16 cellular contexts compared by ENCODE assay signal in genomic region chr1:29524285-29525065, GRCh38.
DNase-seq lines count a peak whose midpoint lies in the region; ATAC-seq and TF ChIP-seq lines count a peak whose summit lies in the region.
"Had no signal": no experiment of that assay in that cellular context is flagged by ENCODE, and none has a peak within 500 bp of the region (broad histone marks: within the 10 kb centered on the region; RNA-seq: fewer than 3 reads in every experiment).

No MANE protein-coding gene starts in this region.

- H3K4me2 ChIP-seq in GM23338: no peak overlapping the region
- H3K4me2 ChIP-seq: KMS-11, PC-9 had no signal

- peaks cover 19% of the 10 kb centered on the region for H3K4me1 Mint-ChIP-seq in GM23338
- H3K4me1 Mint-ChIP-seq: CD4-positive, alpha-beta memory T cell had no signal

- H3K9me3 ChIP-seq in Peyer's patch: no peaks in the 10 kb centered on the region
- peaks cover 0 to 15% (median 9%) of the 10 kb centered on the region in 8 donors for H3K9me3 ChIP-seq in spleen
- H3K9me3 ChIP-seq: BE2C had no signal

- H3K4me1 ChIP-seq in GM23338 (ENCODE audit: insufficient read depth) (no peaks in the 10 kb centered on the region), Peyer's patch (no peaks in the 10 kb centered on the region), spleen (no peaks in the 10 kb centered on the region)
- H3K4me1 ChIP-seq: BE2C had no signal

- no peaks in the 10 kb centered on the region for H3K9me2 ChIP-seq in GM23338 (ENCODE audit: insufficient read depth)

- no peaks in the 10 kb centered on the region for H3K79me2 ChIP-seq in GM23338 (replicated peaks; ENCODE audit: insufficient read depth)

- 0 out of 2 replicates have a peak overlapping the region, but pooled peaks have one; percentile 14 for H2AFZ ChIP-seq in GM23338
- H2AFZ ChIP-seq: PC-9 had no signal

- TF ChIP-seq CTCF in GM23338 (conservative IDR thresholded peaks at IDR 0.05; ENCODE audit: low read depth in 2 of 2) (no peak), Peyer's patch (IDR thresholded peaks at IDR 0.05) (no peak), spleen (IDR thresholded peaks at IDR 0.05 in 8 of 11, conservative IDR thresholded peaks at IDR 0.05 in 3 of 11) (no peak)

- peaks cover 7% of the 10 kb centered on the region for H3K27me3 Mint-ChIP-seq in GM23338 (ENCODE audit: insufficient read depth, low read depth, poor library complexity)

- H3K27ac ChIP-seq in GM23338 (ENCODE audit: low read depth): no peak overlapping the region
- H3K27ac ChIP-seq in Peyer's patch: no peak overlapping the region
- no peak overlapping the region for H3K27ac ChIP-seq in spleen
- H3K27ac ChIP-seq: KMS-11, PC-9 had no signal

- no peaks in the 10 kb centered on the region for H3K36me3 Mint-ChIP-seq in GM23338 (ENCODE audit: low read depth)
- H3K36me3 Mint-ChIP-seq: CD4-positive, alpha-beta memory T cell had no signal

- H3K36me3 ChIP-seq in GM23338 (ENCODE audit: insufficient read depth): no peaks in the 10 kb centered on the region
- H3K36me3 ChIP-seq in Peyer's patch: no peaks in the 10 kb centered on the region
- no peaks in the 10 kb centered on the region for H3K36me3 ChIP-seq in spleen
- H3K36me3 ChIP-seq: BE2C had no signal

- ATAC-seq in GM23338: no peak
- ATAC-seq: Right ventricle myocardium inferior had no signal

- peaks cover 15% of the 10 kb centered on the region for H3K9me3 Mint-ChIP-seq in GM23338

- no peak overlapping the region for H3K4me3 Mint-ChIP-seq in GM23338
- H3K4me3 Mint-ChIP-seq: CD4-positive, alpha-beta memory T cell had no signal

- H3K27me3 ChIP-seq in GM23338 (ENCODE audit: insufficient read depth) (no peaks in the 10 kb centered on the region), Peyer's patch (no peaks in the 10 kb centered on the region), spleen (replicated peaks in 1 of 7) (peaks cover 0 to 83% (median 0%) of the 10 kb centered on the region in 7 donors)
- H3K27me3 ChIP-seq: BE2C had no signal

- no peak overlapping the region for H3K27ac Mint-ChIP-seq in GM23338
- H3K27ac Mint-ChIP-seq: CD4-positive, alpha-beta memory T cell had no signal

- WGBS in spleen, 5 donors: 68 to 77% (median 70%) methylated on average over 23 of the region's 23 CpGs

- H4K20me1 ChIP-seq in GM23338 (replicated peaks; ENCODE audit: insufficient read depth): no peaks in the 10 kb centered on the region

- DNase-seq in GM23338 (ENCODE audit: low spot score): no peak
- peak in 2 of 3 donors; percentile 15 to 24 for DNase-seq in Peyer's patch
- DNase-seq in left kidney (ENCODE audit: low read depth, low spot score): peak; percentile 15
- DNase-seq in spleen: peak; percentile 65
- no peak for DNase-seq in midbrain (lab: John Stamatoyannopoulos, UW)
- DNase-seq in stimulated activated naive CD4-positive, alpha-beta T cell (lab: John Stamatoyannopoulos, UW): no peak
- no peak for DNase-seq in NCI-H128 (lab: John Stamatoyannopoulos, UW; ENCODE audit: unreplicated experiment)
- DNase-seq: BE2C; CD4-positive, alpha-beta memory T cell; NCI-H1092; NCI-H1694; NCI-H2107; NCI-H69; PC-9 had no signal

- intact Hi-C loops in spleen (cut with DNase I; ENCODE audit: low total_unique reads): no loop called here

- TF ChIP-seq POLR2A in Peyer's patch (IDR thresholded peaks at IDR 0.05) (no peak), spleen (IDR thresholded peaks at IDR 0.05) (no peak)

- H3F3A ChIP-seq in GM23338 (replicated peaks; ENCODE audit: low read depth): no peaks in the 10 kb centered on the region

- H3K4me3 ChIP-seq in GM23338: no peak overlapping the region
- no peak overlapping the region for H3K4me3 ChIP-seq in Peyer's patch
- H3K4me3 ChIP-seq in spleen: no peak overlapping the region
- H3K4me3 ChIP-seq: PC-9 had no signal

TF ChIP-seq in GM23338, 12 proteins besides CTCF, POLR2A, EP300 and RAD21:
- TF ChIP-seq, protein P1, sequence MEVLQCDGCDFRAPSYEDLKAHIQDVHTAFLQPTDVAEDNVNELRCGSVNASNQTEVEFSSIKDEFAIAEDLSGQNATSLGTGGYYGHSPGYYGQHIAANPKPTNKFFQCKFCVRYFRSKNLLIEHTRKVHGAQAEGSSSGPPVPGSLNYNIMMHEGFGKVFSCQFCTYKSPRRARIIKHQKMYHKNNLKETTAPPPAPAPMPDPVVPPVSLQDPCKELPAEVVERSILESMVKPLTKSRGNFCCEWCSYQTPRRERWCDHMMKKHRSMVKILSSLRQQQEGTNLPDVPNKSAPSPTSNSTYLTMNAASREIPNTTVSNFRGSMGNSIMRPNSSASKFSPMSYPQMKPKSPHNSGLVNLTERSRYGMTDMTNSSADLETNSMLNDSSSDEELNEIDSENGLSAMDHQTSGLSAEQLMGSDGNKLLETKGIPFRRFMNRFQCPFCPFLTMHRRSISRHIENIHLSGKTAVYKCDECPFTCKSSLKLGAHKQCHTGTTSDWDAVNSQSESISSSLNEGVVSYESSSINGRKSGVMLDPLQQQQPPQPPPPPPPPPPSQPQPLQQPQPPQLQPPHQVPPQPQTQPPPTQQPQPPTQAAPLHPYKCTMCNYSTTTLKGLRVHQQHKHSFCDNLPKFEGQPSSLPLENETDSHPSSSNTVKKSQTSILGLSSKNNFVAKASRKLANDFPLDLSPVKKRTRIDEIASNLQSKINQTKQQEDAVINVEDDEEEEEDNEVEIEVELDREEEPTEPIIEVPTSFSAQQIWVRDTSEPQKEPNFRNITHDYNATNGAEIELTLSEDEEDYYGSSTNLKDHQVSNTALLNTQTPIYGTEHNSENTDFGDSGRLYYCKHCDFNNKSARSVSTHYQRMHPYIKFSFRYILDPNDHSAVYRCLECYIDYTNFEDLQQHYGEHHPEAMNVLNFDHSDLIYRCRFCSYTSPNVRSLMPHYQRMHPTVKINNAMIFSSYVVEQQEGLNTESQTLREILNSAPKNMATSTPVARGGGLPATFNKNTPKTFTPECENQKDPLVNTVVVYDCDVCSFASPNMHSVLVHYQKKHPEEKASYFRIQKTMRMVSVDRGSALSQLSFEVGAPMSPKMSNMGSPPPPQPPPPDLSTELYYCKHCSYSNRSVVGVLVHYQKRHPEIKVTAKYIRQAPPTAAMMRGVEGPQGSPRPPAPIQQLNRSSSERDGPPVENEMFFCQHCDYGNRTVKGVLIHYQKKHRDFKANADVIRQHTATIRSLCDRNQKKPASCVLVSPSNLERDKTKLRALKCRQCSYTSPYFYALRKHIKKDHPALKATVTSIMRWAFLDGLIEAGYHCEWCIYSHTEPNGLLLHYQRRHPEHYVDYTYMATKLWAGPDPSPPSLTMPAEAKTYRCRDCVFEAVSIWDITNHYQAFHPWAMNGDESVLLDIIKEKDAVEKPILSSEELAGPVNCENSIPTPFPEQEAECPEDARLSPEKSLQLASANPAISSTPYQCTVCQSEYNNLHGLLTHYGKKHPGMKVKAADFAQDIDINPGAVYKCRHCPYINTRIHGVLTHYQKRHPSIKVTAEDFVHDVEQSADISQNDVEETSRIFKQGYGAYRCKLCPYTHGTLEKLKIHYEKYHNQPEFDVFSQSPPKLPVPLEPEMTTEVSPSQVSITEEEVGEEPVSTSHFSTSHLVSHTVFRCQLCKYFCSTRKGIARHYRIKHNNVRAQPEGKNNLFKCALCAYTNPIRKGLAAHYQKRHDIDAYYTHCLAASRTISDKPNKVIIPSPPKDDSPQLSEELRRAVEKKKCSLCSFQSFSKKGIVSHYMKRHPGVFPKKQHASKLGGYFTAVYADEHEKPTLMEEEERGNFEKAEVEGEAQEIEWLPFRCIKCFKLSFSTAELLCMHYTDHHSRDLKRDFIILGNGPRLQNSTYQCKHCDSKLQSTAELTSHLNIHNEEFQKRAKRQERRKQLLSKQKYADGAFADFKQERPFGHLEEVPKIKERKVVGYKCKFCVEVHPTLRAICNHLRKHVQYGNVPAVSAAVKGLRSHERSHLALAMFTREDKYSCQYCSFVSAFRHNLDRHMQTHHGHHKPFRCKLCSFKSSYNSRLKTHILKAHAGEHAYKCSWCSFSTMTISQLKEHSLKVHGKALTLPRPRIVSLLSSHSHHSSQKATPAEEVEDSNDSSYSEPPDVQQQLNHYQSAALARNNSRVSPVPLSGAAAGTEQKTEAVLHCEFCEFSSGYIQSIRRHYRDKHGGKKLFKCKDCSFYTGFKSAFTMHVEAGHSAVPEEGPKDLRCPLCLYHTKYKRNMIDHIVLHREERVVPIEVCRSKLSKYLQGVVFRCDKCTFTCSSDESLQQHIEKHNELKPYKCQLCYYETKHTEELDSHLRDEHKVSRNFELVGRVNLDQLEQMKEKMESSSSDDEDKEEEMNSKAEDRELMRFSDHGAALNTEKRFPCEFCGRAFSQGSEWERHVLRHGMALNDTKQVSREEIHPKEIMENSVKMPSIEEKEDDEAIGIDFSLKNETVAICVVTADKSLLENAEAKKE (CRISPR knock-in tag; IDR thresholded peaks at IDR 0.05): no peak
- TF ChIP-seq ZNF331 (CRISPR knock-in tag; IDR thresholded peaks at IDR 0.05; ENCODE audit: low read depth) (no peak), JUNB (IDR thresholded peaks at IDR 0.05; ENCODE audit: unreplicated experiment) (no peak), POLR2AphosphoS5 (IDR thresholded peaks at IDR 0.05; ENCODE audit: low read depth) (no peak), NANOG (IDR thresholded peaks at IDR 0.05; ENCODE audit: borderline replicate concordance) (no peak)

Comparison
In these comparisons a context has a peak if more than half of its experiments do, and no peak if none do; other contexts are left out.
1. DNase-seq: peak in Peyer's patch (2 of 3), left kidney (single experiment) and spleen (single experiment); none in GM23338 (single experiment), midbrain (single experiment), stimulated activated naive CD4-positive, alpha-beta T cell (0 of 6) and NCI-H128 (single experiment).